15 cellular contexts compared by ENCODE assay signal in the genomic region with DNA sequence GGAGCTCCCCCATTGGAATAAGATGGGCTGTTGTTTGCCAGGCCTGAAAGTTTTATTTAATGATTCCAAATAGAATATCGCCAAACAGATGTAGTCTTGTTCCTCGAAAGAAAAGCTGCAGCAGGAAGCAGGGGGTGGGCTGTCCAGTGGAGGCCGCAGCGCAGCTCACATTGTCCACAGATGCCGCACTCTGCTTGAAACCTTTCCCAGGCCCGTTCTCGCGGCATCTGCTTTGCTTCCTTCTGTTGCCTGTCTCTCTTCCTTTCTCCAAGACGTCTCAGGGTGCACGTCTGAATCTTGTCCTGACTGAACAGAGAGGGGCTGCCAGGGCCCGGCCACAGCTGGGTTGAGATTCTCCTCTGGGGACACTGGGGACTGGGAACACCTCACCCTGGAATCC. TPM values are rescaled to one million over a fixed set of nuclear protein-coding genes. Genes with fewer than 3 reads are reported as not detected.
DNase-seq lines count a peak whose midpoint lies in the region; ATAC-seq, FAIRE-seq and TF ChIP-seq lines count a peak whose summit lies in the region.
"Had no signal": no experiment of that assay in that cellular context is flagged by ENCODE, and none has a peak within 500 bp of the region (broad histone marks: within the 10 kb centered on the region; RNA-seq: fewer than 3 reads in every experiment).

No MANE protein-coding gene starts in this region.

- H3K4me3 ChIP-seq in foreskin fibroblast (ENCODE audit: low read depth in 1 of 2, low read length in 2 of 2), result no peak overlapping the region

- no peak overlapping the region for H3K27ac Mint-ChIP-seq in activated naive CD8-positive, alpha-beta T cell treated with anti-CD3 and anti-CD28 coated beads, Interleukin-2, amount 50 U/mL, for 24 hours
- H3K27ac Mint-ChIP-seq: stimulated activated memory B cell treated with anti-CD40 and anti-IgM and Interleukin-4, amounts not matched to agents 10 μg/mL and 1 μg/mL and 100 μg/mL, for 72 hours had no signal

- no peak for FAIRE-seq in GM12891 (lab: Jason Lieb, UNC)

- no peak overlapping the region for H3K4me3 Mint-ChIP-seq in activated naive CD8-positive, alpha-beta T cell treated with anti-CD3 and anti-CD28 coated beads, Interleukin-2, amount 50 U/mL, for 24 hours
- H3K4me3 Mint-ChIP-seq: stimulated activated memory B cell treated with anti-CD40 and anti-IgM and Interleukin-4, amounts not matched to agents 10 μg/mL and 1 μg/mL and 100 μg/mL, for 72 hours had no signal

- H3K9me3 Mint-ChIP-seq in activated naive CD8-positive, alpha-beta T cell treated with anti-CD3 and anti-CD28 coated beads, Interleukin-2, amount 50 U/mL, for 24 hours, result no peaks in the 10 kb centered on the region

- TF ChIP-seq POLR2A in GM12891 (IDR thresholded peaks at IDR 0.05; ENCODE audit: low read depth, low read length), result no peak

- DNase-seq in DMS 273 treated with DMSO at 0.1 percent for 48 hours (lab: John Stamatoyannopoulos, UW) (peak; percentile 64), NCI-H82 treated with DMSO at 0.1 percent for 48 hours (lab: John Stamatoyannopoulos, UW; ENCODE audit: unreplicated experiment) (peak; percentile 73), foreskin fibroblast (peak; percentile 47 to 84), sciatic nerve (ENCODE audit: low spot score) (no peak), GM12891 (ENCODE audit: insufficient read length, low spot score) (no peak)
- no peak for DNase-seq in activated naive CD8-positive, alpha-beta T cell treated with anti-CD3 and anti-CD28 coated beads, Interleukin-2, amount 50 U/mL, for 24 hours
- DNase-seq: activated CD4-positive, alpha-beta T cell treated with anti-CD3 and anti-CD28 coated beads, Interleukin-2, amount 50 U/mL, for 4 hours; Caco-2; foreskin keratinocyte; HCEC 1CT; islet precursor cell; Karpas-422; NCI-H187 treated with DMSO at 0.1 percent for 48 hours had no signal

- H3K36me3 Mint-ChIP-seq in activated naive CD8-positive, alpha-beta T cell treated with anti-CD3 and anti-CD28 coated beads, Interleukin-2, amount 50 U/mL, for 24 hours (ENCODE audit: low read depth), result no peaks in the 10 kb centered on the region
- H3K36me3 Mint-ChIP-seq: stimulated activated memory B cell treated with anti-CD40 and anti-IgM and Interleukin-4, amounts not matched to agents 10 μg/mL and 1 μg/mL and 100 μg/mL, for 72 hours had no signal

- no peak for TF ChIP-seq CTCF in foreskin fibroblast (IDR thresholded peaks at IDR 0.05; ENCODE audit: low read depth, low read length)

- ATAC-seq in sciatic nerve (peak; percentile 58), GM21786 (IDR thresholded peaks at IDR 0.05; ENCODE audit: unreplicated experiment) (no peak)
- ATAC-seq in activated naive CD8-positive, alpha-beta T cell treated with anti-CD3 and anti-CD28 coated beads, Interleukin-2, amount 50 U/mL, for 24 hours, result no peak
- ATAC-seq: foreskin keratinocyte; stimulated activated memory B cell treated with anti-CD40 and anti-IgM and Interleukin-4, amounts not matched to agents 10 μg/mL and 1 μg/mL and 100 μg/mL, for 72 hours had no signal

- intact Hi-C loops in sciatic nerve (cut with DNase I), result no loop called here

- peaks cover 6% of the 10 kb centered on the region for H3K4me1 Mint-ChIP-seq in activated naive CD8-positive, alpha-beta T cell treated with anti-CD3 and anti-CD28 coated beads, Interleukin-2, amount 50 U/mL, for 24 hours
- H3K4me1 Mint-ChIP-seq: stimulated activated memory B cell treated with anti-CD40 and anti-IgM and Interleukin-4, amounts not matched to agents 10 μg/mL and 1 μg/mL and 100 μg/mL, for 72 hours had no signal

- no peaks in the 10 kb centered on the region for H3K27me3 Mint-ChIP-seq in activated naive CD8-positive, alpha-beta T cell treated with anti-CD3 and anti-CD28 coated beads, Interleukin-2, amount 50 U/mL, for 24 hours

TF ChIP-seq in GM12891, 5 proteins besides CTCF, POLR2A, EP300 and RAD21:
- no peak for TF ChIP-seq TAF1 (IDR thresholded peaks at IDR 0.05; ENCODE audit: low read depth, low read length)
- no peak for TF ChIP-seq POLR2AphosphoS5 (IDR thresholded peaks at IDR 0.05; ENCODE audit: low read depth, low read length)
- no peak for TF ChIP-seq POU2F2 (IDR thresholded peaks at IDR 0.05; ENCODE audit: low read depth, low read length)
- TF ChIP-seq SPI1 (IDR thresholded peaks at IDR 0.05; ENCODE audit: low read depth, low read length), result no peak
- TF ChIP-seq PAX5 (IDR thresholded peaks at IDR 0.05; ENCODE audit: insufficient read depth, low read length, severe bottlenecking), result no peak

RNA-seq across cellular contexts. Expression of a gene that starts 12.4 kb away (rescaled TPM):
- total RNA-seq in sciatic nerve, result 40.2 TPM
- 53.3 TPM for polyA plus RNA-seq in GM12891 (2012; ENCODE audit: low read depth, missing spikeins)

Comparison
In these comparisons a context has a peak if more than half of its experiments do, and no peak if none do; other contexts are left out.
1. DNase-seq: peak in DMS 273 treated with DMSO at 0.1 percent for 48 hours (single experiment), NCI-H82 treated with DMSO at 0.1 percent for 48 hours (single experiment) and foreskin fibroblast (2 of 2); none in sciatic nerve (single experiment), activated naive CD8-positive, alpha-beta T cell treated with anti-CD3 and anti-CD28 coated beads, Interleukin-2, amount 50 U/mL, for 24 hours (single experiment) and GM12891 (single experiment).